In genomic region chr11:68751331-68751856, GRCh38 we compare ENCODE assay signal across 8 cellular contexts. TPM values are rescaled to one million over a fixed set of nuclear protein-coding genes. Genes with fewer than 3 reads are reported as not detected.
DNase-seq lines count a peak whose midpoint lies in the region; ATAC-seq and TF ChIP-seq lines count a peak whose summit lies in the region.

TESMIN (minus strand) TSS chr11:68751520; CDS start chr11:68750660, 860 bp downstream.

- CTCF ChIA-PET in activated CD4-positive, alpha-beta T cell treated with anti-CD3 and anti-CD28 coated beads for 36 hours (lab: Charles Lee), result no interaction called here

- DNase-seq in CD14-positive monocyte (ENCODE audit: low spot score) (peak; percentile 95), HFF-Myc (ENCODE audit: extremely low read depth, low read depth) (peak; percentile 22), NCI-H460 (ENCODE audit: extremely low read depth, low read depth) (peak; percentile 79), chondrocyte (ENCODE audit: low spot score) (peak; percentile 94), left kidney (ENCODE audit: low read depth, low spot score) (peak; percentile 93)
- peak; percentile 97 for DNase-seq in activated CD4-positive, alpha-beta T cell treated with anti-CD3 and anti-CD28 coated beads for 36 hours
- peak; percentile 94 for DNase-seq in stimulated activated CD4-positive, alpha-beta T cell treated with anti-CD3 and anti-CD28 coated beads, Interleukin-4, amount 100 ng/mL, for 1 hour

- H3K9me3 Mint-ChIP-seq in CD14-positive monocyte, result peaks cover 0 to 9% (median 6%) of the 10 kb centered on the region in 7 donors
- no peaks in the 10 kb centered on the region for H3K9me3 Mint-ChIP-seq in activated CD4-positive, alpha-beta T cell treated with anti-CD3 and anti-CD28 coated beads for 36 hours (ENCODE audit: low read depth)
- no peaks in the 10 kb centered on the region for H3K9me3 Mint-ChIP-seq in chondrocyte (ENCODE audit: low read depth)

- intact Hi-C loops in CD14-positive monocyte (cut with micrococcal nuclease), result no loop called here
- intact Hi-C loops in activated CD4-positive, alpha-beta T cell treated with anti-CD3 and anti-CD28 coated beads for 36 hours (cut with DNase I, micrococcal nuclease), result loop anchor here (1.0 to 10.0 kb wide), 9 partner anchors 87 to 923 kb away; partner anchors contain the start of genes CHKA (in 1 of the 2), IGHMBP2 (in 1 of the 2), LTO1 (in 1 of the 2) and MRPL21 (in 1 of the 2)

- H3K27ac Mint-ChIP-seq in CD14-positive monocyte (peak within 1 kb of the TSS in 3 of 7 donors; percentile 9 to 61 (median 40)), chondrocyte (ENCODE audit: unreplicated experiment) (peak within 1 kb of the TSS; percentile 27)
- peak within 1 kb of the TSS; percentile 65 for H3K27ac Mint-ChIP-seq in activated CD4-positive, alpha-beta T cell treated with anti-CD3 and anti-CD28 coated beads for 36 hours

- H3K36me3 Mint-ChIP-seq in CD14-positive monocyte (peaks cover 24 to 38% of the 10 kb centered on the region in 2 donors), chondrocyte (ENCODE audit: low read depth) (peaks cover 17% of the 10 kb centered on the region)
- H3K36me3 Mint-ChIP-seq in activated CD4-positive, alpha-beta T cell treated with anti-CD3 and anti-CD28 coated beads for 36 hours (ENCODE audit: low read depth), result peaks cover 2% of the 10 kb centered on the region

- no peaks in the 10 kb centered on the region for H3K27me3 Mint-ChIP-seq in CD14-positive monocyte (ENCODE audit: low read depth in 3 of 3)
- no peaks in the 10 kb centered on the region for H3K27me3 Mint-ChIP-seq in activated CD4-positive, alpha-beta T cell treated with anti-CD3 and anti-CD28 coated beads for 36 hours
- no peaks in the 10 kb centered on the region for H3K27me3 Mint-ChIP-seq in chondrocyte (ENCODE audit: low read depth)

- peak; percentile 96 for ATAC-seq in activated CD4-positive, alpha-beta T cell treated with anti-CD3 and anti-CD28 coated beads for 36 hours
- ATAC-seq in GM19463 (IDR thresholded peaks at IDR 0.05; ENCODE audit: unreplicated experiment), result no peak

- peak within 1 kb of the TSS; percentile 38 for H3K4me3 ChIP-seq in HFF-Myc (replicated peaks; ENCODE audit: low read depth, low read length)

- POLR2A ChIA-PET in activated CD4-positive, alpha-beta T cell treated with anti-CD3 and anti-CD28 coated beads for 36 hours (lab: Charles Lee), result no interaction called here

- peak within 1 kb of the TSS; percentile 71 to 72 for H3K4me3 Mint-ChIP-seq in CD14-positive monocyte
- peak within 1 kb of the TSS; percentile 65 for H3K4me3 Mint-ChIP-seq in activated CD4-positive, alpha-beta T cell treated with anti-CD3 and anti-CD28 coated beads for 36 hours
- peak within 1 kb of the TSS; percentile 58 for H3K4me3 Mint-ChIP-seq in chondrocyte (ENCODE audit: unreplicated experiment)

- peaks cover 24% of the 10 kb centered on the region for H3K4me1 Mint-ChIP-seq in CD14-positive monocyte
- H3K4me1 Mint-ChIP-seq in activated CD4-positive, alpha-beta T cell treated with anti-CD3 and anti-CD28 coated beads for 36 hours, result peaks cover 2% of the 10 kb centered on the region
- H3K4me1 Mint-ChIP-seq in chondrocyte (ENCODE audit: low read depth), result peaks cover 15% of the 10 kb centered on the region

- TF ChIP-seq CTCF in CD14-positive monocyte (IDR thresholded peaks at IDR 0.05) (no peak), HFF-Myc (IDR thresholded peaks at IDR 0.05; ENCODE audit: low read depth, low read length, missing control alignments) (no peak), chondrocyte (IDR thresholded peaks at IDR 0.05) (no peak)

RNA-seq across cellular contexts. Expression of gene TESMIN, which starts in this region (rescaled TPM):
- polyA plus RNA-seq in CD14-positive monocyte, result 1 to 10 TPM; 1.9 to 2.5 TPM
- 3.9 and 5.1 TPM in 2 replicates for total RNA-seq in NCI-H460 (2014; rRNA removed; shearing (Covaris generic))
- 8.1 and 10.6 TPM in 2 replicates for polyA plus RNA-seq in NCI-H460 (2014; cell fraction: nucleus; rRNA removed)
- 1 to 10 TPM; 2.9 to 3.5 TPM for total RNA-seq in activated CD4-positive, alpha-beta T cell treated with anti-CD3 and anti-CD28 coated beads for 36 hours
- 0.33 to 0.37 TPM in 2 of 3 replicates, not detected in the other for total RNA-seq in chondrocyte

Comparison
In these comparisons a context has a peak if more than half of its experiments do, and no peak if none do; other contexts are left out.
1. Peak in DNase-seq in chondrocyte; RNA of the gene not detected or under 1 TPM.
2. DNase-seq: peak in every context shown above with its lines; median percentile 97 in activated CD4-positive, alpha-beta T cell treated with anti-CD3 and anti-CD28 coated beads for 36 hours; 95 in CD14-positive monocyte; 94 in chondrocyte; 94 in stimulated activated CD4-positive, alpha-beta T cell treated with anti-CD3 and anti-CD28 coated beads, Interleukin-4, amount 100 ng/mL, for 1 hour; 93 in left kidney; 79 in NCI-H460; 22 in HFF-Myc.
3. intact Hi-C loops: an anchor here in activated CD4-positive, alpha-beta T cell treated with anti-CD3 and anti-CD28 coated beads for 36 hours (1.0 to 10.0 kb wide); none called in CD14-positive monocyte.